ENCODE assay signal across 8 cellular contexts in genomic region chr20:17431621-17432364, GRCh38.
DNase-seq lines count a peak whose midpoint lies in the region; ATAC-seq, FAIRE-seq and TF ChIP-seq lines count a peak whose summit lies in the region.

No MANE protein-coding gene starts in this region.

- H3K27ac Mint-ChIP-seq in MCF 10A (ENCODE audit: low read depth, unreplicated experiment), result no peak overlapping the region

- H3K27me3 Mint-ChIP-seq in MCF 10A (ENCODE audit: insufficient read depth, unreplicated experiment), result peaks cover 61% of the 10 kb centered on the region

- no peak overlapping the region for H3K4me3 Mint-ChIP-seq in MCF 10A (ENCODE audit: unreplicated experiment)

- no peak overlapping the region for H3K4me3 ChIP-seq in kidney (ENCODE audit: low read length in 2 of 2)

- no peaks in the 10 kb centered on the region for H3K9me3 Mint-ChIP-seq in MCF 10A (ENCODE audit: unreplicated experiment)

- H3K9ac ChIP-seq in kidney (ENCODE audit: low read length in 2 of 2), result no peak overlapping the region

- TF ChIP-seq CTCF in MCF 10A (IDR thresholded peaks at IDR 0.05; ENCODE audit: unreplicated experiment), result peak; percentile 95
- peak; percentile 80 for TF ChIP-seq CTCF in kidney (IDR thresholded peaks at IDR 0.05; ENCODE audit: borderline replicate concordance, extremely low read depth, insufficient read depth)

- DNase-seq in activated CD4-positive, alpha-beta T cell treated with anti-CD3 and anti-CD28 coated beads for 24 hours (ENCODE audit: low read depth in 2 of 2), result peak; percentile 23 to 45
- no peak for DNase-seq in activated CD4-positive, alpha-beta T cell treated with anti-CD3 and anti-CD28 coated beads for 1 hour
- peak; percentile 71 for DNase-seq in NCI-H1092 treated with DMSO at 0.1 percent for 48 hours (lab: John Stamatoyannopoulos, UW)
- peak in 3 of 5 experiments; percentile 12 to 26 (median 14) for DNase-seq in T-helper 2 cell
- peak; percentile 67 for DNase-seq in MCF 10A (ENCODE audit: unreplicated experiment)
- DNase-seq in kidney, result no peak
- DNase-seq in stimulated activated CD4-positive, alpha-beta T cell treated with anti-CD3 and anti-CD28 coated beads, Interleukin-2, amount 100 ng/mL, for 48 hours, result peak; percentile 43 to 57

- H3K4me1 Mint-ChIP-seq in MCF 10A (ENCODE audit: insufficient read depth, unreplicated experiment), result no peaks in the 10 kb centered on the region

- ATAC-seq in GM21576 (IDR thresholded peaks at IDR 0.05; ENCODE audit: unreplicated experiment), result no peak

- no peaks in the 10 kb centered on the region for H3K9me3 ChIP-seq in kidney (ENCODE audit: control insufficient read depth in 1 of 2, low read length in 2 of 2)

- no peak for FAIRE-seq in kidney (lab: Jason Lieb, UNC)

- POLR2A ChIA-PET in MCF 10A (lab: Yijun Ruan, JAX), result interaction anchor here (0.9 to 3.8 kb wide), 2 partner anchors 628 to 630 kb away, joined by 3 to 12 read pairs; no protein-coding TSS in a partner anchor

- intact Hi-C loops in MCF 10A (cut with micrococcal nuclease) (loop anchor here (1.0 kb wide), 1 partner anchor 627 kb away; no protein-coding TSS in a partner anchor), kidney (cut with DNase I) (loop anchor here (5.0 kb wide), 1 partner anchor 624 kb away; no protein-coding TSS in a partner anchor)

- H3K27ac ChIP-seq in kidney (ENCODE audit: low read depth in 2 of 2, low read length in 2 of 2), result no peak overlapping the region

- no peaks in the 10 kb centered on the region for H3K36me3 Mint-ChIP-seq in MCF 10A (ENCODE audit: insufficient read depth, unreplicated experiment)

- no TSS peak for BruUV-seq in MCF 10A (replicated peaks; lab: Mats Ljungman, UMichigan)

- no peaks in the 10 kb centered on the region for H3K36me3 ChIP-seq in kidney (ENCODE audit: control insufficient read depth in 1 of 2, insufficient read depth in 2 of 2, low read length in 2 of 2)

- H3K4me1 ChIP-seq in kidney (ENCODE audit: control insufficient read depth in 1 of 2, insufficient read depth in 1 of 2, low read depth in 1 of 2, low read length in 2 of 2), result peaks cover 0 to 6% of the 10 kb centered on the region in 2 donors

- CTCF ChIA-PET in MCF 10A (lab: Yijun Ruan, JAX), result interaction anchor here (0.5 to 14.4 kb wide), 63 partner anchors 8 to 1651 kb away, joined by 3 to 577 read pairs (median 4); partner anchors contain the start of gene SNRPB2

Comparison
In these comparisons a context has a peak if more than half of its experiments do, and no peak if none do; other contexts are left out.
1. DNase-seq: peak in activated CD4-positive, alpha-beta T cell treated with anti-CD3 and anti-CD28 coated beads for 24 hours (2 of 2), NCI-H1092 treated with DMSO at 0.1 percent for 48 hours (single experiment), T-helper 2 cell (3 of 5), MCF 10A (single experiment) and stimulated activated CD4-positive, alpha-beta T cell treated with anti-CD3 and anti-CD28 coated beads, Interleukin-2, amount 100 ng/mL, for 48 hours (2 of 2); none in activated CD4-positive, alpha-beta T cell treated with anti-CD3 and anti-CD28 coated beads for 1 hour (single experiment) and kidney (single experiment).